ENCODE assay signal across 20 cellular contexts in genomic region chr3:61866961-61867461, GRCh38.
DNase-seq lines count a peak whose midpoint lies in the region; ATAC-seq, FAIRE-seq and TF ChIP-seq lines count a peak whose summit lies in the region.
"Had no signal": no experiment of that assay in that cellular context is flagged by ENCODE, and none has a peak within 500 bp of the region (broad histone marks: within the 10 kb centered on the region; RNA-seq: fewer than 3 reads in every experiment).

No MANE protein-coding gene starts in this region.

- no peak overlapping the region for H2BK5ac ChIP-seq in trophoblast cell (ENCODE audit: low read depth, low read length, poor library complexity)

- H3K18ac ChIP-seq in trophoblast cell (ENCODE audit: low read length) = no peak overlapping the region

- peak overlapping the region; percentile 56 for H2BK12ac ChIP-seq in trophoblast cell (ENCODE audit: low read length)

- no peaks in the 10 kb centered on the region for H3K9me3 Mint-ChIP-seq in GM23338

- peaks cover 17% of the 10 kb centered on the region for H3K27me3 Mint-ChIP-seq in GM23338 (ENCODE audit: insufficient read depth, low read depth, poor library complexity)
- H3K27me3 Mint-ChIP-seq: CD4-positive, alpha-beta memory T cell had no signal

- H3K27ac Mint-ChIP-seq in GM23338 = peak overlapping the region; percentile 38; the same call in 1 of the 2 replicates
- H3K27ac Mint-ChIP-seq: CD4-positive, alpha-beta memory T cell had no signal

- H3K23ac ChIP-seq in trophoblast cell (ENCODE audit: low read length) = no peak overlapping the region

- H3K27ac ChIP-seq in GM23338 (ENCODE audit: low read depth) (no peak overlapping the region), trophoblast cell (ENCODE audit: low read depth, low read length) (no peak overlapping the region)
- H3K27ac ChIP-seq: A549 had no signal

- H3K9me2 ChIP-seq in GM23338 (ENCODE audit: insufficient read depth) = peaks cover 9% of the 10 kb centered on the region; the same call in 1 of the 2 replicates

- H3K4me3 ChIP-seq in GM23338 = no peak overlapping the region
- no peak overlapping the region for H3K4me3 ChIP-seq in trophoblast cell (ENCODE audit: low read depth, low read length)
- H3K4me3 ChIP-seq: A549, GM12878 had no signal

- H3K9me3 ChIP-seq in trophoblast cell (ENCODE audit: insufficient read depth, low read depth, low read length) = no peaks in the 10 kb centered on the region
- H3K9me3 ChIP-seq: A549, Caco-2 had no signal

- no peaks in the 10 kb centered on the region for H3K79me1 ChIP-seq in trophoblast cell (ENCODE audit: low read length)

- H3K79me2 ChIP-seq in GM23338 (replicated peaks; ENCODE audit: insufficient read depth) = peaks cover 80% of the 10 kb centered on the region
- H3K79me2 ChIP-seq in trophoblast cell (ENCODE audit: control insufficient read depth, insufficient read depth, low read length, poor library complexity) = no peaks in the 10 kb centered on the region

- DNase-seq in GM23338 (ENCODE audit: low spot score) (no peak), NCI-H446 treated with DMSO at 0.1 percent for 48 hours (lab: John Stamatoyannopoulos, UW) (peak; percentile 91), cerebellum (ENCODE audit: low spot score) (peak; percentile 69), trophoblast cell (no peak), NCI-H128 (lab: John Stamatoyannopoulos, UW; ENCODE audit: unreplicated experiment) (no peak), HK-2 (ENCODE audit: unreplicated experiment) (no peak), H54 (ENCODE audit: insufficient read length, low spot score) (no peak), SKM-1 (lab: John Stamatoyannopoulos, UW; ENCODE audit: unreplicated experiment) (no peak)
- DNase-seq: 8988T; ACHN; Caco-2; CD4-positive, alpha-beta memory T cell; DMS153; DND-41; GDM1; GOT3; H7; HCEC 1CT had no signal

- no peak for TF ChIP-seq CTCF in GM23338 (conservative IDR thresholded peaks at IDR 0.05; ENCODE audit: low read depth in 2 of 2)

- no CpG with 5 or more reads among the region's 7 CpGs for WGBS in trophoblast cell (ENCODE audit: extremely low coverage, insufficient coverage, insufficient read length)

- FAIRE-seq in H54 (lab: Jason Lieb, UNC) = no peak
- FAIRE-seq: A549, GM12878 had no signal

- H2AFZ ChIP-seq in GM23338 (no peak overlapping the region), trophoblast cell (ENCODE audit: insufficient read depth, low read length, poor library complexity) (no peak overlapping the region)

- no peak for ATAC-seq in GM23338
- ATAC-seq: A549 had no signal

- H3K14ac ChIP-seq in trophoblast cell (ENCODE audit: low read length) = no peak overlapping the region

- H4K20me1 ChIP-seq in GM23338 (replicated peaks; ENCODE audit: insufficient read depth) = peaks cover 6% of the 10 kb centered on the region; the same call in 1 of the 2 replicates

- peaks cover 57% of the 10 kb centered on the region for H3K4me1 ChIP-seq in GM23338 (ENCODE audit: insufficient read depth)
- peaks cover 2 to 21% of the 10 kb centered on the region in 2 experiments for H3K4me1 ChIP-seq in trophoblast cell (ENCODE audit: control insufficient read depth in 1 of 2, insufficient read depth in 2 of 2, low read length in 2 of 2)
- H3K4me1 ChIP-seq: A549, Caco-2 had no signal

- H4K8ac ChIP-seq in trophoblast cell (ENCODE audit: low read depth, low read length) = no peak overlapping the region

- H3K27me3 ChIP-seq in GM23338 (ENCODE audit: insufficient read depth) (no peaks in the 10 kb centered on the region), trophoblast cell (ENCODE audit: insufficient read depth, low read length) (no peaks in the 10 kb centered on the region)

- no peak for TF ChIP-seq POLR2A in H54 (IDR thresholded peaks at IDR 0.05; ENCODE audit: low read depth, low read length)

- H3K4me2 ChIP-seq in GM23338 (no peak overlapping the region), trophoblast cell (ENCODE audit: low read length) (no peak overlapping the region)
- H3K4me2 ChIP-seq: A549 had no signal

- H2AK5ac ChIP-seq in trophoblast cell (ENCODE audit: low read length) = no peak overlapping the region

- 0 out of 2 replicates have a peak, but pooled peaks cover 4% of the 10 kb centered on the region for H3F3A ChIP-seq in GM23338 (replicated peaks; ENCODE audit: low read depth)

- H4K91ac ChIP-seq in trophoblast cell (ENCODE audit: low read depth, low read length) = peak overlapping the region; percentile 11

- no peaks in the 10 kb centered on the region for H3K36me3 ChIP-seq in GM23338 (ENCODE audit: insufficient read depth)
- H3K36me3 ChIP-seq in trophoblast cell (ENCODE audit: control insufficient read depth in 1 of 2, insufficient read depth in 2 of 2, low read length in 2 of 2) = no peaks in the 10 kb centered on the region

- H3K4ac ChIP-seq in trophoblast cell (ENCODE audit: low read depth, low read length) = no peak overlapping the region

- H3K4me3 Mint-ChIP-seq in GM23338 = no peak overlapping the region; the same call in 2 of the 3 replicates
- H3K4me3 Mint-ChIP-seq: CD4-positive, alpha-beta memory T cell had no signal

- H2BK120ac ChIP-seq in trophoblast cell (ENCODE audit: insufficient read depth, low read length, poor library complexity) = no peak overlapping the region

- no peak overlapping the region for H3K9ac ChIP-seq in trophoblast cell (ENCODE audit: low read length)

- H3K36me3 Mint-ChIP-seq in GM23338 (ENCODE audit: low read depth) = peaks cover 2% of the 10 kb centered on the region; the same call in 1 of the 3 replicates
- H3K36me3 Mint-ChIP-seq: CD4-positive, alpha-beta memory T cell had no signal

- peaks cover 80% of the 10 kb centered on the region for H3K4me1 Mint-ChIP-seq in GM23338
- H3K4me1 Mint-ChIP-seq: CD4-positive, alpha-beta memory T cell had no signal

- H4K12ac ChIP-seq in trophoblast cell (ENCODE audit: low read depth, low read length) = no peak overlapping the region

TF ChIP-seq in GM23338, 12 proteins besides CTCF, POLR2A, EP300 and RAD21:
- TF ChIP-seq EZH2 (IDR thresholded peaks at IDR 0.05; ENCODE audit: low read depth, unreplicated experiment) = no peak
- no peak for TF ChIP-seq ZNF331 (CRISPR knock-in tag; IDR thresholded peaks at IDR 0.05; ENCODE audit: low read depth)
- TF ChIP-seq REST (IDR thresholded peaks at IDR 0.05; ENCODE audit: unreplicated experiment) = no peak
- TF ChIP-seq STAT1 (IDR thresholded peaks at IDR 0.05; ENCODE audit: unreplicated experiment) = no peak
TF ChIP-seq in GM23338: peak in this region for 0.

Comparison
In these comparisons a context has a peak if more than half of its experiments do, and no peak if none do; other contexts are left out.
1. DNase-seq: peak in NCI-H446 treated with DMSO at 0.1 percent for 48 hours (single experiment) and cerebellum (single experiment); none in GM23338 (single experiment), trophoblast cell (0 of 2), NCI-H128 (single experiment), HK-2 (single experiment), H54 (single experiment) and SKM-1 (single experiment).